Comparison of ENCODE assay signal across 17 cellular contexts in the genomic region with DNA sequence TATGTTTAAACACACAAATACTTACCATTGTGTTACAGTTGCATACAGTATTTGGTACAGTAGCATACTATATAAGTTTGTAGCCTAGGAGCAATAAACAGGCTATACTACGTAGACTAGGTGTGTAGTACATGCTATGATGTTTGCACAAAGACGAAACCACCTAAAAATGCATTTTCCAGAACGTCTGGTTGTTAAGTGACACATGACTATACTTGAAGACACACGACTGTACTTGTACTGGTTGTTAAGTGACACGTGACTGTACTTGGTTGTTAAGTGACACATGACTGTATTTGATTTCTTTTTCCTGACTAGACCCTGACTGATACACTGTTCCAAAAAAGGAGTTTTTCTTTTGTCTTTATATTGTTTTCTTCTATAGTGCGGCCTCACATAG.
"Had no signal": no experiment of that assay in that cellular context is flagged by ENCODE, and none has a peak within 500 bp of the region (broad histone marks: within the 10 kb centered on the region; RNA-seq: fewer than 3 reads in every experiment).

No MANE protein-coding gene starts in this region.

- H3K9me3 Mint-ChIP-seq: activated B cell treated with CpG ODN at 0.5 μM for 24 hours; activated CD4-positive, alpha-beta T cell treated with anti-CD3 and anti-CD28 coated beads, Interleukin-2, amount 10 ng/mL, durations not matched to agents 7 days and 5 days; mesothelial cell of epicardium; nephron; T-helper 2 cell treated with Interferon-gamma antibody and Interleukin-4, amounts not matched to agents 5 μg/mL and 100 μg/mL, for 36 hours had no signal

- H3K27me3 Mint-ChIP-seq: activated B cell treated with CpG ODN at 0.5 μM for 24 hours; activated CD4-positive, alpha-beta T cell treated with anti-CD3 and anti-CD28 coated beads, Interleukin-2, amount 10 ng/mL, durations not matched to agents 7 days and 5 days had no signal

- H3K4me3 Mint-ChIP-seq: activated B cell treated with CpG ODN at 0.5 μM for 24 hours; activated CD4-positive, alpha-beta T cell treated with anti-CD3 and anti-CD28 coated beads, Interleukin-2, amount 10 ng/mL, durations not matched to agents 7 days and 5 days; mesothelial cell of epicardium; nephron; T-helper 2 cell treated with Interferon-gamma antibody and Interleukin-4, amounts not matched to agents 5 μg/mL and 100 μg/mL, for 36 hours had no signal

- H3K4me3 ChIP-seq: sigmoid colon, spleen, tibial artery had no signal

- H3K9me3 ChIP-seq: sigmoid colon, SK-N-SH, spleen, tibial artery had no signal

- DNase-seq: activated B cell treated with CpG ODN at 0.5 μM for 24 hours; activated CD4-positive, alpha-beta T cell treated with anti-CD3 and anti-CD28 coated beads, Interleukin-2, amount 10 ng/mL, durations not matched to agents 7 days and 5 days; activated effector memory CD4-positive, alpha-beta T cell treated with Interleukin-2 at 50 U/mL for 16 hours; activated naive CD4-positive, alpha-beta T cell treated with anti-CD3 and anti-CD28 coated beads, Interleukin-2, amount 50 U/mL, for 16 hours; effector CD4-positive, alpha-beta T cell; left colon; sigmoid colon; SK-N-SH; spleen; stimulated activated naive CD4-positive, alpha-beta T cell; substantia nigra; tibial artery had no signal

- H3K27me3 ChIP-seq: sigmoid colon, spleen, tibial artery had no signal

- H3K27ac Mint-ChIP-seq: activated B cell treated with CpG ODN at 0.5 μM for 24 hours; activated CD4-positive, alpha-beta T cell treated with anti-CD3 and anti-CD28 coated beads, Interleukin-2, amount 10 ng/mL, durations not matched to agents 7 days and 5 days; mesothelial cell of epicardium; nephron; T-helper 2 cell treated with Interferon-gamma antibody and Interleukin-4, amounts not matched to agents 5 μg/mL and 100 μg/mL, for 36 hours had no signal

- H3K36me3 ChIP-seq: sigmoid colon, tibial artery had no signal

- ATAC-seq: esophagus mucosa, left colon had no signal

- H3K36me3 Mint-ChIP-seq: mesothelial cell of epicardium had no signal

- H3K27ac ChIP-seq: parathyroid adenoma, sigmoid colon, tibial artery had no signal
